9 cellular contexts compared by ENCODE assay signal in genomic region chr12:50984899-50985298, GRCh38. TPM values are rescaled to one million over a fixed set of nuclear protein-coding genes. Genes with fewer than 3 reads are reported as not detected.
DNase-seq lines count a peak whose midpoint lies in the region; ATAC-seq and TF ChIP-seq lines count a peak whose summit lies in the region.
"Had no signal": no experiment of that assay in that cellular context is flagged by ENCODE, and none has a peak within 500 bp of the region (broad histone marks: within the 10 kb centered on the region; RNA-seq: fewer than 3 reads in every experiment).

No MANE protein-coding gene starts in this region.

- H3K27me3 Mint-ChIP-seq in CD8-positive, alpha-beta memory T cell = no peaks in the 10 kb centered on the region
- H3K27me3 Mint-ChIP-seq in activated T-helper 1 cell treated with anti-CD3 and anti-CD28 coated beads, Interleukin-12 subunit alpha, Interleukin-12 subunit beta, Interleukin-2, Interleukin-4 antibody, amounts not matched to agents 30 ng/mL and 10 ng/mL and 1 ng/mL, durations not matched to agents 14 hours and 24 hours and 36 hours (ENCODE audit: insufficient read depth) = no peaks in the 10 kb centered on the region
- no peaks in the 10 kb centered on the region for H3K27me3 Mint-ChIP-seq in Caco-2 (ENCODE audit: insufficient read depth, unreplicated experiment)

- H3K9ac ChIP-seq in rectal smooth muscle tissue (ENCODE audit: low read length) = no peak overlapping the region

- peaks cover 0 to 47% (median 10%) of the 10 kb centered on the region in 3 donors for H3K36me3 Mint-ChIP-seq in CD8-positive, alpha-beta memory T cell
- H3K36me3 Mint-ChIP-seq in activated T-helper 1 cell treated with anti-CD3 and anti-CD28 coated beads, Interleukin-12 subunit alpha, Interleukin-12 subunit beta, Interleukin-2, Interleukin-4 antibody, amounts not matched to agents 30 ng/mL and 10 ng/mL and 1 ng/mL, durations not matched to agents 14 hours and 24 hours and 36 hours (ENCODE audit: low read depth) = peaks cover 28% of the 10 kb centered on the region
- peaks cover 29% of the 10 kb centered on the region for H3K36me3 Mint-ChIP-seq in Caco-2 (ENCODE audit: insufficient read depth, unreplicated experiment)

- peak overlapping the region in 5 of 8 donors; percentile 0 to 69 (median 20) for H3K27ac Mint-ChIP-seq in CD8-positive, alpha-beta memory T cell
- H3K27ac Mint-ChIP-seq in activated T-helper 1 cell treated with anti-CD3 and anti-CD28 coated beads, Interleukin-12 subunit alpha, Interleukin-12 subunit beta, Interleukin-2, Interleukin-4 antibody, amounts not matched to agents 30 ng/mL and 10 ng/mL and 1 ng/mL, durations not matched to agents 14 hours and 24 hours and 36 hours = peak overlapping the region; percentile 73
- no peak overlapping the region for H3K27ac Mint-ChIP-seq in Caco-2 (ENCODE audit: unreplicated experiment)

- no peak for TF ChIP-seq CTCF in fibroblast of mammary gland (conservative IDR thresholded peaks at IDR 0.05; ENCODE audit: control insufficient read depth, insufficient read depth, low read depth, low read length)
- no peak for TF ChIP-seq CTCF in Caco-2 (IDR thresholded peaks at IDR 0.05; ENCODE audit: insufficient read depth in 1 of 2, low read depth in 1 of 2, low read length in 1 of 2, severe bottlenecking in 1 of 2, unreplicated experiment in 1 of 2)

- H3K4me3 ChIP-seq in CD8-positive, alpha-beta memory T cell (ENCODE audit: low read length) = no peak overlapping the region
- H3K4me3 ChIP-seq in fibroblast of mammary gland (ENCODE audit: control insufficient read depth, low read depth, low read length) (no peak overlapping the region), rectal smooth muscle tissue (ENCODE audit: low read length) (no peak overlapping the region), Caco-2 (ENCODE audit: low read depth, low read length) (no peak overlapping the region)

- POLR2A ChIA-PET in CD8-positive, alpha-beta memory T cell (lab: Charles Lee) = interaction anchor here (0.8 to 1.4 kb wide), 2 partner anchors 160 to 220 kb away, joined by 3 to 5 read pairs; no protein-coding TSS in a partner anchor
- POLR2A ChIA-PET in Caco-2 (lab: Charles Lee) = no interaction called here

- H3K4me3 Mint-ChIP-seq in CD8-positive, alpha-beta memory T cell = no peak overlapping the region
- H3K4me3 Mint-ChIP-seq in activated T-helper 1 cell treated with anti-CD3 and anti-CD28 coated beads, Interleukin-12 subunit alpha, Interleukin-12 subunit beta, Interleukin-2, Interleukin-4 antibody, amounts not matched to agents 30 ng/mL and 10 ng/mL and 1 ng/mL, durations not matched to agents 14 hours and 24 hours and 36 hours = no peak overlapping the region
- H3K4me3 Mint-ChIP-seq in Caco-2 (ENCODE audit: unreplicated experiment) = no peak overlapping the region
- H3K4me3 Mint-ChIP-seq: neural crest cell had no signal

- ATAC-seq in GM18511 (IDR thresholded peaks at IDR 0.05; ENCODE audit: unreplicated experiment) = no peak

- peaks cover 8% of the 10 kb centered on the region for H3K36me3 ChIP-seq in CD8-positive, alpha-beta memory T cell (ENCODE audit: insufficient read depth, low read length)
- H3K36me3 ChIP-seq in rectal smooth muscle tissue (ENCODE audit: control insufficient read depth, insufficient read depth, low read length) (peaks cover 13% of the 10 kb centered on the region), Caco-2 (ENCODE audit: control insufficient read depth, insufficient read depth, low read length) (peaks cover 3% of the 10 kb centered on the region; the same call in 1 of the 2 replicates)

- no peaks in the 10 kb centered on the region for H3K9me3 ChIP-seq in CD8-positive, alpha-beta memory T cell (ENCODE audit: low read length)
- H3K9me3 ChIP-seq in Caco-2 = no peaks in the 10 kb centered on the region

- CTCF ChIA-PET in CD8-positive, alpha-beta memory T cell (lab: Charles Lee) = interaction anchor here (1.2 to 4.5 kb wide), 4 partner anchors 159 to 227 kb away, joined by 3 to 38 read pairs (median 16); partner anchors contain the start of gene ATF1
- CTCF ChIA-PET in Caco-2 (lab: Charles Lee) = interaction anchor here (1.0 to 4.9 kb wide), 2 partner anchors 20 to 160 kb away, joined by 3 to 88 read pairs; no protein-coding TSS in a partner anchor

- DNase-seq in CD8-positive, alpha-beta memory T cell = no peak
- DNase-seq in activated T-helper 1 cell treated with anti-CD3 and anti-CD28 coated beads, Interleukin-12 subunit alpha, Interleukin-12 subunit beta, Interleukin-2, Interleukin-4 antibody, amounts not matched to agents 30 ng/mL and 10 ng/mL and 1 ng/mL, durations not matched to agents 14 hours and 24 hours and 36 hours (ENCODE audit: low spot score) = no peak
- DNase-seq in fibroblast of mammary gland (ENCODE audit: low read depth) = peak; percentile 49
- no peak for DNase-seq in Caco-2
- no peak for DNase-seq in DMS79 (lab: John Stamatoyannopoulos, UW)
- no peak for DNase-seq in ACHN

- no peaks in the 10 kb centered on the region for H3K4me1 ChIP-seq in CD8-positive, alpha-beta memory T cell (ENCODE audit: insufficient read depth, low read length)
- H3K4me1 ChIP-seq in rectal smooth muscle tissue (ENCODE audit: control insufficient read depth, insufficient read depth, low read length) (peaks cover 24% of the 10 kb centered on the region), Caco-2 (peaks cover 20% of the 10 kb centered on the region)

- no peaks in the 10 kb centered on the region for H3K27me3 ChIP-seq in CD8-positive, alpha-beta memory T cell (ENCODE audit: insufficient read depth, low read length, poor library complexity, severe bottlenecking)
- H3K27me3 ChIP-seq in rectal smooth muscle tissue (ENCODE audit: control insufficient read depth, insufficient read depth, low read length) (no peaks in the 10 kb centered on the region), Caco-2 (replicated peaks; ENCODE audit: control insufficient read depth, insufficient read depth, low read length) (no peaks in the 10 kb centered on the region)

- no peak overlapping the region for H3K27ac ChIP-seq in CD8-positive, alpha-beta memory T cell (ENCODE audit: low read depth, low read length)
- H3K27ac ChIP-seq in rectal smooth muscle tissue (ENCODE audit: low read depth, low read length) = peak overlapping the region; percentile 66

- intact Hi-C loops in activated T-helper 1 cell treated with anti-CD3 and anti-CD28 coated beads, Interleukin-12 subunit alpha, Interleukin-12 subunit beta, Interleukin-2, Interleukin-4 antibody, amounts not matched to agents 30 ng/mL and 10 ng/mL and 1 ng/mL, durations not matched to agents 14 hours and 24 hours and 36 hours (cut with micrococcal nuclease) = loop anchor here (1.0 to 10.0 kb wide), 2 partner anchors 220 to 480 kb away; partner anchors contain the start of gene DIP2B
- intact Hi-C loops in Caco-2 (cut with micrococcal nuclease; ENCODE audit: unreplicated experiment) = loop anchor here (5.0 kb wide), 2 partner anchors 367 to 483 kb away; partner anchors contain the start of gene DIP2B

- BruUV-seq in Caco-2 (replicated peaks; lab: Mats Ljungman, UMichigan) = no TSS peak

- in situ Hi-C loops in ACHN (cut with HindIII; ENCODE audit: low pct_ligation_motif_present, low pct_unique_long_range_greater_than_20kb, low sequenced_read_pairs) = no loop called here

- no peaks in the 10 kb centered on the region for H3K9me3 Mint-ChIP-seq in CD8-positive, alpha-beta memory T cell
- no peaks in the 10 kb centered on the region for H3K9me3 Mint-ChIP-seq in activated T-helper 1 cell treated with anti-CD3 and anti-CD28 coated beads, Interleukin-12 subunit alpha, Interleukin-12 subunit beta, Interleukin-2, Interleukin-4 antibody, amounts not matched to agents 30 ng/mL and 10 ng/mL and 1 ng/mL, durations not matched to agents 14 hours and 24 hours and 36 hours
- no peaks in the 10 kb centered on the region for H3K9me3 Mint-ChIP-seq in Caco-2 (ENCODE audit: unreplicated experiment)
- H3K9me3 Mint-ChIP-seq: neural crest cell had no signal

- peaks cover 0 to 9% (median 3%) of the 10 kb centered on the region in 3 donors for H3K4me1 Mint-ChIP-seq in CD8-positive, alpha-beta memory T cell
- peaks cover 55% of the 10 kb centered on the region for H3K4me1 Mint-ChIP-seq in activated T-helper 1 cell treated with anti-CD3 and anti-CD28 coated beads, Interleukin-12 subunit alpha, Interleukin-12 subunit beta, Interleukin-2, Interleukin-4 antibody, amounts not matched to agents 30 ng/mL and 10 ng/mL and 1 ng/mL, durations not matched to agents 14 hours and 24 hours and 36 hours (ENCODE audit: low read depth)
- peaks cover 32% of the 10 kb centered on the region for H3K4me1 Mint-ChIP-seq in Caco-2 (ENCODE audit: low read depth, unreplicated experiment)

RNA-seq across cellular contexts. Expression of gene HIGD1C, which starts 32.6 kb away (rescaled TPM):
- not detected for total RNA-seq in CD8-positive, alpha-beta memory T cell
- polyA plus RNA-seq in CD8-positive, alpha-beta memory T cell = not detected
- not detected in 2 replicates for total RNA-seq in activated T-helper 1 cell treated with anti-CD3 and anti-CD28 coated beads, Interleukin-12 subunit alpha, Interleukin-12 subunit beta, Interleukin-2, Interleukin-4 antibody, amounts not matched to agents 30 ng/mL and 10 ng/mL and 1 ng/mL, durations not matched to agents 14 hours and 24 hours and 36 hours
- total RNA-seq in Caco-2 (2022) = not detected in 2 replicates
- total RNA-seq: neural crest cell had no signal

RNA-seq across cellular contexts. Expression of gene SLC11A2, which starts 41.3 kb away (rescaled TPM):
- 10 to 100 TPM; 35.2 to 36.9 TPM for total RNA-seq in CD8-positive, alpha-beta memory T cell
- 14.0 TPM for polyA plus RNA-seq in CD8-positive, alpha-beta memory T cell
- total RNA-seq in activated T-helper 1 cell treated with anti-CD3 and anti-CD28 coated beads, Interleukin-12 subunit alpha, Interleukin-12 subunit beta, Interleukin-2, Interleukin-4 antibody, amounts not matched to agents 30 ng/mL and 10 ng/mL and 1 ng/mL, durations not matched to agents 14 hours and 24 hours and 36 hours = 56.9 and 63.9 TPM in 2 replicates
- 97.2 and 115 TPM in 2 replicates for total RNA-seq in Caco-2 (2022)
